8 cellular contexts compared by ENCODE assay signal in the genomic region with DNA sequence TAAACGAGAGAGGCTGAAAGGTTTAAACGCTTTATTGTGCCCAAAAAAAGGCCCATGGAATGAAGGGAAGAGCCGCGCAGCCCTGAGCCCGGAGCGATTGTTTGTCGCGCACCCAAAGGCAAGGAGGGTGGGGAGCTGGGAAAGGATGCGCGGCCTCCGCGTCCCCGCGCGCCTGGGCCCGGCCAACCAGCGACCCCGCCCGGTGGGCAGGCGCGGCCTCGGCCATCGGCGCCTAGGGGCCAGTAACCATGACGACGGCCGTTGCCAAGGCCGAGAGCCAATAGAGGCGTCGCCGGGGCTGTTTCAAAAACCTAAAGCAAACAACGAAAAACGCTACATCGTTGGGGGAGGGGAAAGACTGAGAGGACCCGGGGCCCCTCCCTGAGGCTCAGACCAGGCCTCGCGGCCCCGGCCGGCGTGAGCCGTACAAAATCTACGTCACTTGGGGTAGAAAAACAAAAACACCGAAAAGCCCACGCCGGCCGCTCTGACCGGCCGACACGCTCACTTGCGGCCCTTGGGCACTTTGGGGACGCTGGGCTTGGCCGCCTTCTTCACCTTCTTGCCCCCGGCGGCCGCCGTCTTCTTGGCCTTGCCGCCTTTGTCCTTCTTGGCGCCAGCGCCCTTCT. TPM values are rescaled to one million over a fixed set of nuclear protein-coding genes. Genes with fewer than 3 reads are reported as not detected.
DNase-seq lines count a peak whose midpoint lies in the region; ATAC-seq, FAIRE-seq and TF ChIP-seq lines count a peak whose summit lies in the region.

No MANE protein-coding gene starts in this region.

- H3K27ac ChIP-seq in epithelial cell of prostate: peak overlapping the region; percentile 48

- CTCF ChIA-PET in GM10248 (lab: Yijun Ruan, JAX): interaction anchor here (1.0 to 4.0 kb wide), 8 partner anchors 12 to 345 kb away, joined by 3 to 28 read pairs (median 8); a partner anchor contains a TSS

- H3K9me3 Mint-ChIP-seq in activated T-cell treated with anti-CD3 and anti-CD28 coated beads, Interleukin-2, amount 50 U/mL, for 24 hours: no peaks in the 10 kb centered on the region

- peak overlapping the region; percentile 91 for H3K4me3 Mint-ChIP-seq in activated T-cell treated with anti-CD3 and anti-CD28 coated beads, Interleukin-2, amount 50 U/mL, for 24 hours

- POLR2A ChIA-PET in GM10248 (lab: Yijun Ruan, JAX): interaction anchor here (1.3 to 2.4 kb wide), 4 partner anchors 10 to 193 kb away, joined by 4 to 13 read pairs (median 6); a partner anchor contains a TSS

- no peak for ATAC-seq in GM19351 (IDR thresholded peaks at IDR 0.05; ENCODE audit: unreplicated experiment)

- H3K36me3 Mint-ChIP-seq in activated T-cell treated with anti-CD3 and anti-CD28 coated beads, Interleukin-2, amount 50 U/mL, for 24 hours (ENCODE audit: low read depth): peaks cover 6% of the 10 kb centered on the region

- H3K27ac Mint-ChIP-seq in activated T-cell treated with anti-CD3 and anti-CD28 coated beads, Interleukin-2, amount 50 U/mL, for 24 hours: peak overlapping the region; percentile 86

- peak; percentile 55 for FAIRE-seq in HTR-8/SVneo (lab: Jason Lieb, UNC)

- H3K27me3 Mint-ChIP-seq in activated T-cell treated with anti-CD3 and anti-CD28 coated beads, Interleukin-2, amount 50 U/mL, for 24 hours: no peaks in the 10 kb centered on the region

- DNase-seq in GM10248 (ENCODE audit: extremely low spot score) (peak; percentile 85), HTR-8/SVneo (ENCODE audit: insufficient read length, low spot score) (peak; percentile 85), NCI-H82 treated with DMSO at 0.1 percent for 48 hours (lab: John Stamatoyannopoulos, UW; ENCODE audit: unreplicated experiment) (peak; percentile 75), epithelial cell of prostate (ENCODE audit: low read depth, low spot score) (no peak), mesenteric fat pad (ENCODE audit: low spot score) (peak; percentile 95)
- peak; percentile 71 for DNase-seq in activated T-cell treated with anti-CD3 and anti-CD28 coated beads, Interleukin-2, amount 50 U/mL, for 24 hours
- DNase-seq in stimulated activated CD8-positive, alpha-beta memory T cell treated with anti-CD3 and anti-CD28 coated beads, Interleukin-4, amount 100 ng/mL, for 48 hours: peak; percentile 76

- TF ChIP-seq CTCF in GM10248 (IDR thresholded peaks at IDR 0.05; ENCODE audit: control extremely low read depth, extremely low read depth, low read depth, missing control alignments): peak; percentile 56

- H3K4me1 Mint-ChIP-seq in activated T-cell treated with anti-CD3 and anti-CD28 coated beads, Interleukin-2, amount 50 U/mL, for 24 hours (ENCODE audit: low read depth): peaks cover 37% of the 10 kb centered on the region

RNA-seq across cellular contexts. Expression of a gene that starts 36.2 kb away (rescaled TPM):
- total RNA-seq in mesenteric fat pad: 38.5 TPM
